Comparison of ENCODE assay signal across 1 cellular context in genomic region chr16:27511657-27512056, GRCh38.
TF ChIP-seq lines count a peak whose summit lies in the region.

No MANE protein-coding gene starts in this region.

TF ChIP-seq in WTC11, 78 proteins besides CTCF, POLR2A, EP300 and RAD21 (continued from another document):
- no peak for TF ChIP-seq E2F1 (CRISPR knock-in tag; IDR thresholded peaks at IDR 0.05)
- no peak for TF ChIP-seq TEAD1 (CRISPR knock-in tag; IDR thresholded peaks at IDR 0.05)
- TF ChIP-seq HMGA2 (CRISPR knock-in tag; IDR thresholded peaks at IDR 0.05), result no peak
- TF ChIP-seq ZNF671 (CRISPR knock-in tag; IDR thresholded peaks at IDR 0.05), result no peak
- no peak for TF ChIP-seq AR (CRISPR knock-in tag; IDR thresholded peaks at IDR 0.05)
- TF ChIP-seq ESRRA (CRISPR knock-in tag; IDR thresholded peaks at IDR 0.05; ENCODE audit: borderline replicate concordance), result no peak
